In genomic region chr12:130114952-130115351, GRCh38 we compare ENCODE assay signal across 15 cellular contexts. TPM values are rescaled to one million over a fixed set of nuclear protein-coding genes. Genes with fewer than 3 reads are reported as not detected.
DNase-seq lines count a peak whose midpoint lies in the region; TF ChIP-seq lines count a peak whose summit lies in the region.
"Had no signal": no experiment of that assay in that cellular context is flagged by ENCODE, and none has a peak within 500 bp of the region (broad histone marks: within the 10 kb centered on the region; RNA-seq: fewer than 3 reads in every experiment).

No MANE protein-coding gene starts in this region.

- H3K9me3 Mint-ChIP-seq in H9: no peaks in the 10 kb centered on the region
- peaks cover 55% of the 10 kb centered on the region for H3K9me3 Mint-ChIP-seq in endothelial cell (ENCODE audit: unreplicated experiment)

- no peak overlapping the region for H4K91ac ChIP-seq in H9 (ENCODE audit: insufficient read length, low read depth, low read length)

- WGBS in H9 (ENCODE audit: extremely low coverage, insufficient read length, low lambda C conversion rate): no CpG with 5 or more reads among the region's 20 CpGs
- 48 to 51% methylated on average over 18 to 20 of the region's 20 CpGs for WGBS in testis, 2 donors

- no peaks in the 10 kb centered on the region for H3K79me2 ChIP-seq in H9 (ENCODE audit: insufficient read depth, low read length)

- no peak for TF ChIP-seq POLR2A in testis (IDR thresholded peaks at IDR 0.05)

- H3K9me3 ChIP-seq in H9 (ENCODE audit: control insufficient read depth, low read depth, low read length) (no peaks in the 10 kb centered on the region), testis (no peaks in the 10 kb centered on the region)

- H3K4ac ChIP-seq in H9 (ENCODE audit: low read depth, low read length): no peak overlapping the region

- H2AK5ac ChIP-seq in H9 (ENCODE audit: insufficient read length, low read length): no peak overlapping the region

- no peak overlapping the region for H4K5ac ChIP-seq in H9 (ENCODE audit: insufficient read length, low read depth, low read length)

- no peak overlapping the region for H2BK12ac ChIP-seq in H9 (ENCODE audit: insufficient read length, low read depth, low read length)

- no peaks in the 10 kb centered on the region for H3K36me3 Mint-ChIP-seq in H9 (ENCODE audit: insufficient read depth in 1 of 3, low read depth in 3 of 3)
- H3K36me3 Mint-ChIP-seq in endothelial cell (ENCODE audit: low read depth, unreplicated experiment): peaks cover 14% of the 10 kb centered on the region
- H3K36me3 Mint-ChIP-seq: CD4-positive, CD25-positive, alpha-beta regulatory T cell had no signal

- H4K20me1 ChIP-seq in H9 (ENCODE audit: control insufficient read depth, insufficient read depth, insufficient read length): no peaks in the 10 kb centered on the region
- H4K20me1 ChIP-seq: BLaER1 treated with 17β-estradiol and CSF1 and Interleukin-3, amounts not matched to agents 10 nM and 100 nM had no signal

- H3K36me3 ChIP-seq in testis (ENCODE audit: low read depth, missing control alignments): no peaks in the 10 kb centered on the region
- H3K36me3 ChIP-seq: BLaER1 treated with 17β-estradiol and CSF1 and Interleukin-3, amounts not matched to agents 10 nM and 100 nM had no signal

- no peaks in the 10 kb centered on the region for H3K23me2 ChIP-seq in H9 (ENCODE audit: insufficient read length, low read depth, low read length, poor library complexity, severe bottlenecking)

- intact Hi-C loops in posterior vena cava (cut with DNase I) (no loop called here), testis (cut with DNase I; ENCODE audit: low total_unique reads) (no loop called here)

- no peak overlapping the region for H2BK5ac ChIP-seq in H9 (ENCODE audit: insufficient read length, low read length)

- no peak overlapping the region for H3K23ac ChIP-seq in H9 (ENCODE audit: insufficient read length, low read depth, low read length)

- DNase-seq in H9: no peak
- peak; percentile 24 for DNase-seq in kidney tubule cell (ENCODE audit: low spot score)
- peak; percentile 70 for DNase-seq in posterior vena cava (ENCODE audit: low spot score)
- peak; percentile 30 for DNase-seq in testis
- DNase-seq in NCI-H2196 treated with DMSO at 0.1 percent for 48 hours (lab: John Stamatoyannopoulos, UW; ENCODE audit: unreplicated experiment): no peak
- DNase-seq in endothelial cell (ENCODE audit: low spot score): no peak
- DNase-seq in NCI-H2081 treated with DMSO at 0.1 percent for 48 hours (lab: John Stamatoyannopoulos, UW): no peak
- DNase-seq: ACHN; CD4-positive, CD25-positive, alpha-beta regulatory T cell; DMS53; GM23248; H7 had no signal

- H3K27ac ChIP-seq in H9 (ENCODE audit: insufficient read length, low read depth, low read length) (no peak overlapping the region), testis (no peak overlapping the region)
- H3K27ac ChIP-seq: BLaER1 treated with 17β-estradiol and CSF1 and Interleukin-3, amounts not matched to agents 10 nM and 100 nM; GM23248 had no signal

- H3K4me2 ChIP-seq in H9 (ENCODE audit: insufficient read depth, insufficient read length, low read length): no peak overlapping the region
- H3K4me2 ChIP-seq: BLaER1 treated with 17β-estradiol and CSF1 and Interleukin-3, amounts not matched to agents 10 nM and 100 nM had no signal

- H3K4me1 Mint-ChIP-seq in H9 (peaks cover 9 to 19% of the 10 kb centered on the region in 2 experiments; a peak in 3 of 4 replicates), endothelial cell (ENCODE audit: unreplicated experiment) (no peaks in the 10 kb centered on the region)
- H3K4me1 Mint-ChIP-seq: CD4-positive, CD25-positive, alpha-beta regulatory T cell had no signal

- no peak overlapping the region for H3K9ac ChIP-seq in H9 (ENCODE audit: extremely low read depth, insufficient read length, low read length)
- H3K9ac ChIP-seq: BLaER1 treated with 17β-estradiol and CSF1 and Interleukin-3, amounts not matched to agents 10 nM and 100 nM; GM23248 had no signal

- H3K4me1 ChIP-seq in H9 (ENCODE audit: insufficient read depth, low read length) (no peaks in the 10 kb centered on the region), testis (no peaks in the 10 kb centered on the region)

- H4K8ac ChIP-seq in H9 (replicated peaks; ENCODE audit: insufficient read length, low read depth, low read length): no peak overlapping the region

- no peak overlapping the region for H3T11ph ChIP-seq in H9 (ENCODE audit: low read length)

- H2BK20ac ChIP-seq in H9 (ENCODE audit: low read depth, low read length, poor library complexity, severe bottlenecking): no peak overlapping the region

- no peak overlapping the region for H2AFZ ChIP-seq in H9 (ENCODE audit: low read length)
- H2AFZ ChIP-seq: GM23248 had no signal

- peak overlapping the region in 1 of 2 donors; percentile 13 for H3K4me3 ChIP-seq in testis
- H3K4me3 ChIP-seq: BLaER1 treated with 17β-estradiol and CSF1 and Interleukin-3, amounts not matched to agents 10 nM and 100 nM; GM23248 had no signal

- TF ChIP-seq CTCF in H9 (conservative IDR thresholded peaks at IDR 0.05) (no peak), testis (IDR thresholded peaks at IDR 0.05) (no peak), endothelial cell (IDR thresholded peaks at IDR 0.05; ENCODE audit: unreplicated experiment) (no peak)

- no peaks in the 10 kb centered on the region for H3K79me1 ChIP-seq in H9 (ENCODE audit: insufficient read depth, low read depth, low read length, poor library complexity, severe bottlenecking)

- no peak overlapping the region for H3K56ac ChIP-seq in H9 (ENCODE audit: insufficient read length, low read depth, low read length)

- H2BK15ac ChIP-seq in H9 (ENCODE audit: low read depth, low read length): no peak overlapping the region

- peak overlapping the region; percentile 50; the same call in 1 of the 2 replicates for H3K14ac ChIP-seq in H9 (ENCODE audit: insufficient read depth, low read length)

- no peak overlapping the region for H3K4me3 Mint-ChIP-seq in H9
- no peak overlapping the region for H3K4me3 Mint-ChIP-seq in endothelial cell (ENCODE audit: unreplicated experiment)
- H3K4me3 Mint-ChIP-seq: CD4-positive, CD25-positive, alpha-beta regulatory T cell had no signal

- H2BK120ac ChIP-seq in H9 (ENCODE audit: low read depth, low read length, poor library complexity, severe bottlenecking): no peak overlapping the region

- no peak overlapping the region for H3K18ac ChIP-seq in H9 (ENCODE audit: insufficient read length, low read depth, low read length)

- H3K27ac Mint-ChIP-seq in H9 (no peak overlapping the region), endothelial cell (ENCODE audit: unreplicated experiment) (no peak overlapping the region)
- H3K27ac Mint-ChIP-seq: CD4-positive, CD25-positive, alpha-beta regulatory T cell had no signal

- peaks cover 77% of the 10 kb centered on the region for H3K27me3 Mint-ChIP-seq in H9 (ENCODE audit: low read depth)
- H3K27me3 Mint-ChIP-seq in endothelial cell (ENCODE audit: unreplicated experiment): peaks cover 24% of the 10 kb centered on the region

- H3K27me3 ChIP-seq in H9 (ENCODE audit: insufficient read depth, low read length) (no peaks in the 10 kb centered on the region), testis (no peaks in the 10 kb centered on the region)
- H3K27me3 ChIP-seq: BLaER1 treated with 17β-estradiol and CSF1 and Interleukin-3, amounts not matched to agents 10 nM and 100 nM had no signal

RNA-seq across cellular contexts. Expression of gene FZD10, which starts 47.3 kb away (rescaled TPM):
- total RNA-seq in H9 (2021) (0.55 and 1.0 TPM in 2 replicates), posterior vena cava (1 to 10 TPM in 1 of 2 donors, under 1 TPM in 1; 0.51 to 1.1 TPM), testis (under 1 TPM; 0.62 to 0.79 TPM), endothelial cell (ENCODE audit: unreplicated experiment) (not detected)
- 0.90 TPM for polyA plus RNA-seq in testis (ENCODE audit: insufficient read depth, low read depth, low replicate concordance)
- total RNA-seq: A172; CD4-positive, CD25-positive, alpha-beta regulatory T cell; GM23248; HepG2 had no signal
- polyA plus RNA-seq: CD4-positive, CD25-positive, alpha-beta regulatory T cell; GM23248; HepG2 had no signal

Comparison
In these comparisons a context has a peak if more than half of its experiments do, and no peak if none do; other contexts are left out.
1. DNase-seq: peak in kidney tubule cell (single experiment), posterior vena cava (single experiment) and testis (single experiment); none in H9 (single experiment), NCI-H2196 treated with DMSO at 0.1 percent for 48 hours (single experiment), endothelial cell (single experiment) and NCI-H2081 treated with DMSO at 0.1 percent for 48 hours (single experiment).